ENCODE assay signal across 8 cellular contexts in genomic region chr12:27970391-27970980, GRCh38. TPM values are rescaled to one million over a fixed set of nuclear protein-coding genes. Genes with fewer than 3 reads are reported as not detected.
DNase-seq lines count a peak whose midpoint lies in the region; ATAC-seq and TF ChIP-seq lines count a peak whose summit lies in the region.

No MANE protein-coding gene starts in this region.

- DNase-seq in AG08396 (ENCODE audit: low spot score) (peak; percentile 48), brain microvascular endothelial cell (no peak), left lobe of liver (ENCODE audit: low spot score) (no peak), thyroid gland (peak; percentile 15 to 23), RKO (ENCODE audit: low spot score) (no peak)
- no peak for DNase-seq in activated effector memory CD4-positive, alpha-beta T cell treated with Interleukin-2 at 50 U/mL for 16 hours

- no peak for TF ChIP-seq POLR2A in thyroid gland (IDR thresholded peaks at IDR 0.05)

- H3K27me3 ChIP-seq in brain microvascular endothelial cell (replicated peaks): no peaks in the 10 kb centered on the region
- H3K27me3 ChIP-seq in thyroid gland: peaks cover under 1% of the 10 kb centered on the region

- H3K9me3 ChIP-seq in thyroid gland: no peaks in the 10 kb centered on the region

- in situ Hi-C loops in brain microvascular endothelial cell (cut with HindIII; ENCODE audit: low pct_ligation_motif_present, low sequenced_read_pairs): loop anchor here (25.0 kb wide), 1 partner anchor 192 kb away; no protein-coding TSS in a partner anchor

- 1 to 3% methylated on average over 7 to 13 of the region's 64 CpGs for WGBS in thyroid gland, 2 donors

- H3K4me3 ChIP-seq in brain microvascular endothelial cell (ENCODE audit: low read depth, low read length) (peak overlapping the region; percentile 68), thyroid gland (replicated peaks in 1 of 3) (peak overlapping the region in 2 of 3 donors; percentile 18 to 51)

- intact Hi-C loops in thyroid gland (cut with DNase I): no loop called here

- H3K36me3 ChIP-seq in brain microvascular endothelial cell (replicated peaks) (no peaks in the 10 kb centered on the region), thyroid gland (no peaks in the 10 kb centered on the region)

- H3K4me1 ChIP-seq in thyroid gland: peaks cover 16 to 25% of the 10 kb centered on the region in 2 donors

- H3K27ac ChIP-seq in brain microvascular endothelial cell (peak overlapping the region; percentile 48), thyroid gland (peak overlapping the region in 1 of 3 donors; percentile 24)

- ATAC-seq in GM19025 (IDR thresholded peaks at IDR 0.05; ENCODE audit: low read depth, unreplicated experiment): peak; percentile 24
- peak; percentile 31 for ATAC-seq in HG03432 (IDR thresholded peaks at IDR 0.05; ENCODE audit: unreplicated experiment)
- ATAC-seq in left lobe of liver: peak; percentile 51

- TF ChIP-seq CTCF in brain microvascular endothelial cell (IDR thresholded peaks at IDR 0.05; ENCODE audit: low read depth, low read length, missing control alignments) (no peak), thyroid gland (IDR thresholded peaks at IDR 0.05) (no peak)

RNA-seq across cellular contexts. Expression of gene PTHLH, which starts 2.0 kb away (rescaled TPM):
- total RNA-seq in left lobe of liver (0.10 TPM), thyroid gland (1 to 10 TPM in 3 of 4 donors, not detected in 1; 1.6 to 3.0 (median 2.1) TPM)

Comparison
In these comparisons a context has a peak if more than half of its experiments do, and no peak if none do; other contexts are left out.
1. DNase-seq: peak in AG08396 (single experiment) and thyroid gland (2 of 2); none in brain microvascular endothelial cell (single experiment), left lobe of liver (single experiment), RKO (single experiment) and activated effector memory CD4-positive, alpha-beta T cell treated with Interleukin-2 at 50 U/mL for 16 hours (single experiment).
2. Peak in every context shown above with its lines, with median percentiles within 50 percentile points of each other: ATAC-seq.